18 cellular contexts compared by ENCODE assay signal in the genomic region with DNA sequence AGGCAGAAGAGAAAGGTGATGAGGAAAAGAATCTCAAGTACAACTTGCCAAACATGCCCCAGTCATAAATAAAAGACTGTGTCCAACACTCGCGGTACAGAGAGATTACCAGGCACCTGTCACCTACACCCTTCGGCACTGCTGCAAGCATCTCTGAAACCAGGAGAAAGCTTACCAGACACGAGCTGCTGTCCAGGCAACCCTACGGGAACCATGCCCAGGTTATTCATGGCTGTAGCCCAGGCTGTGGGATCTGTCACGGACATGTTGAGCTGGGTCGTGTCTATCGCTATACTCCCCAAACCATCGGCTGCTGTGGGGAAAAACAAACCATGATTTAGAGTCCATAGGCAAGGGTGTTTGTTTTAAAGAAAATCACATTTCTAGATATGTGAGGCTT.
A peak's percentile ranks its signal among the peaks of the same experiment; 100 is the strongest.
DNase-seq lines count a peak whose midpoint lies in the region; ATAC-seq and TF ChIP-seq lines count a peak whose summit lies in the region.
"Had no signal": no experiment of that assay in that cellular context is flagged by ENCODE, and none has a peak within 500 bp of the region (broad histone marks: within the 10 kb centered on the region; RNA-seq: fewer than 3 reads in every experiment).

No MANE protein-coding gene starts in this region.

- H3K27me3 Mint-ChIP-seq in chondrocyte (ENCODE audit: low read depth) = no peaks in the 10 kb centered on the region

- TF ChIP-seq CTCF in gastrocnemius medialis (IDR thresholded peaks at IDR 0.05 in 4 of 5, conservative IDR thresholded peaks at IDR 0.05 in 1 of 5) (no peak), chondrocyte (IDR thresholded peaks at IDR 0.05) (no peak)

- no peaks in the 10 kb centered on the region for H3K36me3 Mint-ChIP-seq in chondrocyte (ENCODE audit: low read depth)

- H3K4me3 ChIP-seq in SJCRH30 (no peak overlapping the region), gastrocnemius medialis (no peak overlapping the region)

- DNase-seq in G401 (ENCODE audit: low spot score) = peak; percentile 74
- peak; percentile 19 to 57 for DNase-seq in SJCRH30
- DNase-seq in left cardiac atrium = no peak
- peak; percentile 89 to 93 for DNase-seq in gastrocnemius medialis
- no peak for DNase-seq in chondrocyte (ENCODE audit: low spot score)
- DNase-seq: activated CD8-positive, alpha-beta T cell treated with anti-CD3 and anti-CD28 coated beads for 36 hours; activated naive CD8-positive, alpha-beta T cell treated with anti-CD3 and anti-CD28 coated beads, Interleukin-2, amount 50 U/mL, for 24 hours; Caco-2; HCEC 1CT; kidney glomerular epithelial cell; MV-4-11; stimulated activated naive CD4-positive, alpha-beta T cell had no signal

- in situ Hi-C loops in G401 (cut with HindIII; ENCODE audit: low sequenced_read_pairs) (no loop called here), gastrocnemius medialis (cut with MboI; ENCODE audit: low sequenced_read_pairs in 4 of 4) (no loop called here)

- no peaks in the 10 kb centered on the region for H3K9me3 Mint-ChIP-seq in chondrocyte (ENCODE audit: low read depth)
- H3K9me3 Mint-ChIP-seq: activated CD8-positive, alpha-beta T cell treated with anti-CD3 and anti-CD28 coated beads for 36 hours; activated naive CD8-positive, alpha-beta T cell treated with anti-CD3 and anti-CD28 coated beads, Interleukin-2, amount 50 U/mL, for 24 hours; activated T-helper 1 cell treated with anti-CD3 and anti-CD28 coated beads, Interleukin-12 subunit alpha, Interleukin-12 subunit beta, Interleukin-2, Interleukin-4 antibody, amounts not matched to agents 30 ng/mL and 10 ng/mL and 1 ng/mL, durations not matched to agents 14 hours and 24 hours and 36 hours had no signal

- intact Hi-C loops in left cardiac atrium (cut with DNase I) (no loop called here), gastrocnemius medialis (cut with DNase I; ENCODE audit: low total_unique reads) (loop anchor here (1.0 kb wide), 2 partner anchors 9 to 20 kb away; no protein-coding TSS in a partner anchor)

- H3K4me3 Mint-ChIP-seq in chondrocyte (ENCODE audit: unreplicated experiment) = no peak overlapping the region
- H3K4me3 Mint-ChIP-seq: activated CD8-positive, alpha-beta T cell treated with anti-CD3 and anti-CD28 coated beads for 36 hours; activated naive CD8-positive, alpha-beta T cell treated with anti-CD3 and anti-CD28 coated beads, Interleukin-2, amount 50 U/mL, for 24 hours; activated T-helper 1 cell treated with anti-CD3 and anti-CD28 coated beads, Interleukin-12 subunit alpha, Interleukin-12 subunit beta, Interleukin-2, Interleukin-4 antibody, amounts not matched to agents 30 ng/mL and 10 ng/mL and 1 ng/mL, durations not matched to agents 14 hours and 24 hours and 36 hours had no signal

- 0 out of 2 replicates have a peak, but pooled peaks cover 3% of the 10 kb centered on the region for H3K9me3 ChIP-seq in SJCRH30 (replicated peaks)
- H3K9me3 ChIP-seq in gastrocnemius medialis = no peaks in the 10 kb centered on the region
- H3K9me3 ChIP-seq: Caco-2 had no signal

- H3K4me1 ChIP-seq in SJCRH30 (peaks cover 12% of the 10 kb centered on the region), gastrocnemius medialis (peaks cover 23 to 26% of the 10 kb centered on the region in 2 donors)

- no peaks in the 10 kb centered on the region for H3K27me3 ChIP-seq in SJCRH30
- H3K27me3 ChIP-seq in gastrocnemius medialis = no peaks in the 10 kb centered on the region

- H3K36me3 ChIP-seq in SJCRH30 = peaks cover 4% of the 10 kb centered on the region
- H3K36me3 ChIP-seq in gastrocnemius medialis = no peaks in the 10 kb centered on the region

- no peak overlapping the region for H3K27ac Mint-ChIP-seq in chondrocyte (ENCODE audit: unreplicated experiment)
- H3K27ac Mint-ChIP-seq: activated CD8-positive, alpha-beta T cell treated with anti-CD3 and anti-CD28 coated beads for 36 hours; activated naive CD8-positive, alpha-beta T cell treated with anti-CD3 and anti-CD28 coated beads, Interleukin-2, amount 50 U/mL, for 24 hours; activated T-helper 1 cell treated with anti-CD3 and anti-CD28 coated beads, Interleukin-12 subunit alpha, Interleukin-12 subunit beta, Interleukin-2, Interleukin-4 antibody, amounts not matched to agents 30 ng/mL and 10 ng/mL and 1 ng/mL, durations not matched to agents 14 hours and 24 hours and 36 hours had no signal

- H3K27ac ChIP-seq in SJCRH30 = no peak overlapping the region
- peak overlapping the region; percentile 53 to 90 (median 65) for H3K27ac ChIP-seq in gastrocnemius medialis
- H3K27ac ChIP-seq: epithelial cell of prostate had no signal

- ATAC-seq in left cardiac atrium (peak; percentile 51 to 70), gastrocnemius medialis (peak; percentile 80 to 85), HG03432 (IDR thresholded peaks at IDR 0.05; ENCODE audit: unreplicated experiment) (no peak), HG03342 (IDR thresholded peaks at IDR 0.05; ENCODE audit: unreplicated experiment) (no peak), GM18861 (IDR thresholded peaks at IDR 0.05; ENCODE audit: unreplicated experiment) (no peak)
- ATAC-seq: activated CD8-positive, alpha-beta T cell treated with anti-CD3 and anti-CD28 coated beads for 36 hours; activated naive CD8-positive, alpha-beta T cell treated with anti-CD3 and anti-CD28 coated beads, Interleukin-2, amount 50 U/mL, for 24 hours; SK-N-SH treated with all-trans-retinoic acid at 6 μM for 48 hours had no signal

- H3K4me1 Mint-ChIP-seq in chondrocyte (ENCODE audit: low read depth) = no peaks in the 10 kb centered on the region
- H3K4me1 Mint-ChIP-seq: activated naive CD8-positive, alpha-beta T cell treated with anti-CD3 and anti-CD28 coated beads, Interleukin-2, amount 50 U/mL, for 24 hours had no signal

- peak in 1 of 2 donors; percentile 12 for TF ChIP-seq POLR2A in gastrocnemius medialis (IDR thresholded peaks at IDR 0.05)

Comparison
In these comparisons a context has a peak if more than half of its experiments do, and no peak if none do; other contexts are left out.
1. DNase-seq: peak in G401 (single experiment), SJCRH30 (2 of 2) and gastrocnemius medialis (2 of 2); none in left cardiac atrium (single experiment) and chondrocyte (single experiment).
2. ATAC-seq: peak in left cardiac atrium (2 of 2) and gastrocnemius medialis (2 of 2); none in HG03432 (single experiment), HG03342 (single experiment) and GM18861 (single experiment).